In the genomic region with DNA sequence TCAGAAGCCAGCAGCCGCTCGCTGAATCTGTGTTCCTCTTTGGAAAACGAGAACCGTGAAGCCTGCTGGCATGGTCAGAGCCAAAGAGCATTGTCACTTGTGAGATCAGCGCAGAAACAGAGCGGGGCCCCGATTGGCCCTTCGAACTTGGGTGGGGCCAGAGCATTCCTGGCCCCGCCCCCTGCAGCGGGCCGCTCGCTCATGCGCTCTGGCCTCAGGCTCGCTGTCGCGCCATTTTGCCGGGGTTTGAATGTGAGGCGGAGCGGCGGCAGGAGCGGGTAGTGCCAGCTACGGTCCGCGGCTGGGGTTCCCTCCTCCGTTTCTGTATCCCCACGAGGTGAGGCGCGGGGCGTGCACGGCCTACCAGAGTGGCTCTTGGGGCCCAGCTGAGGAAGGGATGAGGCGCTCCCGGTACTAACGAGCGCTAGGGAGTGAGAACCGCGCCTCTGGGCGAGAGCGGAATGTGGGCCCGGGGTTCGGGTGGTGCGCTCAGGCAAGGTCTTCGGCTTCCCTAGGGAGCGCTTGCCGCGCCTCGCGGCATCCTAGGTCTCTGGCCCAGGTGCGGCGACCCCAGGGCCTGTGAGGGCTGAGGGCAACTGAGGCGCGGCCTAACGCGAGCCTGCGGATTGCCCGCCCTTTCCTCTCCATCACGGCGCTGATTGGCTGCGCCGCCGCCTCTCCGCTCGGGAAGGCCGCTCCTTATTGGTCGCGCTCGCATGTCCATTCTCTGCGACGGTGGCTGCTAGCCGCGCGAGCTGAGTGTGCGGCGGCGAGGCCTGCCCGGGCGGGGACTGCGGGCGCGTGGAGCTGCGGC, we compare ENCODE assay signal across 8 cellular contexts. TPM values are rescaled to one million over a fixed set of nuclear protein-coding genes. Genes with fewer than 3 reads are reported as not detected.
DNase-seq lines count a peak whose midpoint lies in the region; ATAC-seq and TF ChIP-seq lines count a peak whose summit lies in the region.

A gene with protein sequence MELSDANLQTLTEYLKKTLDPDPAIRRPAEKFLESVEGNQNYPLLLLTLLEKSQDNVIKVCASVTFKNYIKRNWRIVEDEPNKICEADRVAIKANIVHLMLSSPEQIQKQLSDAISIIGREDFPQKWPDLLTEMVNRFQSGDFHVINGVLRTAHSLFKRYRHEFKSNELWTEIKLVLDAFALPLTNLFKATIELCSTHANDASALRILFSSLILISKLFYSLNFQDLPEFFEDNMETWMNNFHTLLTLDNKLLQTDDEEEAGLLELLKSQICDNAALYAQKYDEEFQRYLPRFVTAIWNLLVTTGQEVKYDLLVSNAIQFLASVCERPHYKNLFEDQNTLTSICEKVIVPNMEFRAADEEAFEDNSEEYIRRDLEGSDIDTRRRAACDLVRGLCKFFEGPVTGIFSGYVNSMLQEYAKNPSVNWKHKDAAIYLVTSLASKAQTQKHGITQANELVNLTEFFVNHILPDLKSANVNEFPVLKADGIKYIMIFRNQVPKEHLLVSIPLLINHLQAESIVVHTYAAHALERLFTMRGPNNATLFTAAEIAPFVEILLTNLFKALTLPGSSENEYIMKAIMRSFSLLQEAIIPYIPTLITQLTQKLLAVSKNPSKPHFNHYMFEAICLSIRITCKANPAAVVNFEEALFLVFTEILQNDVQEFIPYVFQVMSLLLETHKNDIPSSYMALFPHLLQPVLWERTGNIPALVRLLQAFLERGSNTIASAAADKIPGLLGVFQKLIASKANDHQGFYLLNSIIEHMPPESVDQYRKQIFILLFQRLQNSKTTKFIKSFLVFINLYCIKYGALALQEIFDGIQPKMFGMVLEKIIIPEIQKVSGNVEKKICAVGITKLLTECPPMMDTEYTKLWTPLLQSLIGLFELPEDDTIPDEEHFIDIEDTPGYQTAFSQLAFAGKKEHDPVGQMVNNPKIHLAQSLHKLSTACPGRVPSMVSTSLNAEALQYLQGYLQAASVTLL (plus strand): TSS at position 226 of the 814 bp plus-strand sequence. CDS start 12,152 bp downstream, outside the sequence.

- no peaks in the 10 kb centered on the region for H3K36me3 ChIP-seq in prostate gland
- H3K36me3 ChIP-seq in urinary bladder (ENCODE audit: insufficient read depth): no peaks in the 10 kb centered on the region

- no peaks in the 10 kb centered on the region for H3K4me1 ChIP-seq in prostate gland (replicated peaks)
- H3K4me1 ChIP-seq in urinary bladder (ENCODE audit: insufficient read depth): no peaks in the 10 kb centered on the region

- H3K4me3 ChIP-seq in prostate gland (peak within 1 kb of the TSS; percentile 94), urinary bladder (ENCODE audit: low read depth, low read length) (peak within 1 kb of the TSS; percentile 86)

- no peaks in the 10 kb centered on the region for H3K27me3 ChIP-seq in prostate gland (replicated peaks; ENCODE audit: insufficient read depth)

- peak within 1 kb of the TSS; percentile 93 for H3K27ac ChIP-seq in angular gyrus (ENCODE audit: low read depth, low read length)
- peak within 1 kb of the TSS; percentile 93 to 97 for H3K27ac ChIP-seq in prostate gland
- H3K27ac ChIP-seq in urinary bladder (ENCODE audit: low read depth): peak within 1 kb of the TSS; percentile 73

- intact Hi-C loops in left ventricle myocardium superior (cut with micrococcal nuclease): no loop called here
- intact Hi-C loops in prostate gland (cut with DNase I): no loop called here

- ATAC-seq in GM18498 (IDR thresholded peaks at IDR 0.05; ENCODE audit: unreplicated experiment) (peak; percentile 89), HG02938 (IDR thresholded peaks at IDR 0.05; ENCODE audit: unreplicated experiment) (peak; percentile 81), left ventricle myocardium superior (peak; percentile 97)

- peak; percentile 83 for TF ChIP-seq POLR2A in prostate gland (IDR thresholded peaks at IDR 0.05)

- H3K9me3 ChIP-seq in prostate gland: no peaks in the 10 kb centered on the region

- TF ChIP-seq CTCF in prostate gland (IDR thresholded peaks at IDR 0.05): peak in 2 of 4 experiments; percentile 38 to 51

- DNase-seq in NCI-H187 (lab: John Stamatoyannopoulos, UW) (peak; percentile 88 to 89), T-helper 2 cell (peak; percentile 85 to 97 (median 89)), left ventricle myocardium superior (peak; percentile 97), prostate gland (ENCODE audit: low spot score) (peak; percentile 95)

- under 1% methylated on average over 60 of the region's 80 CpGs for WGBS in prostate gland
- under 1% methylated on average over 80 of the region's 80 CpGs for WGBS in urinary bladder

RNA-seq across cellular contexts. Expression of the gene that starts here (rescaled TPM):
- total RNA-seq in left ventricle myocardium superior (40.0 TPM), prostate gland (10 to 100 TPM; 38.8 to 64.0 TPM), urinary bladder (111 TPM)
- 34.4 TPM for polyA plus RNA-seq in urinary bladder

Comparison
In these comparisons a context has a peak if more than half of its experiments do, and no peak if none do; other contexts are left out.
1. Peak in every context shown above with its lines: DNase-seq, ATAC-seq, H3K4me3 ChIP-seq and H3K27ac ChIP-seq.